Comparison of ENCODE assay signal across 10 cellular contexts in the genomic region with DNA sequence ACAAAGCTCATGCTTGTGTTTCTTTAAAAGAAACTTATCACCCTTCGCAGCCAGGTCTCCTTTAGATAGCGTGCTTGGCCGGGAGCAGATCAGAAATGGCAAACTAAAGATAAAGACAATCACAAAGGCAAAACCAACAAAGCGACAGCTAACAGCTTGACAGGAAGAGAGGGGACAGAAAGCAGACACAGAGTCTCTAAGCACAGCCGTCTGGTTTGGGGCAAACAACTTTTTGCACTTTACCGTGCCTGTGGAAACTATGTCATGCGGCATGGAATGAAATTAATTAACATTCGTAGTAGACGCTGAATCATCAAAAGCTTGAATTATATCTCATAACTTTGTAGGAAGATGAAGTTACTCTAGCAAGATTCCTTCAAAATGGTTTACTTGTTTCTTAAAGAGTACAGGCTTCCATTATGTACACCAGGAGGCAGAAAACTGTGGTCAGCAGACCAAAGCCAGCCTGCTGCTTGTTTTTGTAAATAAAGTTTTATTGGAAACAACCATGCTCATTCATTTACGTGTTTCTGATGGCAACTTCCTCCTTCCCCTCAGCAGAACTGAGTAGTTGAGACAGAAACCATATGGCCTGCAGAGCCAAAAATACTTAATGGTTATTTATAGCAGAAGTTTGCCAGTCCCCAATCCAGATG.
DNase-seq lines count a peak whose midpoint lies in the region; ATAC-seq and TF ChIP-seq lines count a peak whose summit lies in the region.
"Had no signal": no experiment of that assay in that cellular context is flagged by ENCODE, and none has a peak within 500 bp of the region (broad histone marks: within the 10 kb centered on the region; RNA-seq: fewer than 3 reads in every experiment).

No MANE protein-coding gene starts in this region.

- no peak for DNase-seq in activated CD4-positive, alpha-beta T cell treated with anti-CD3 and anti-CD28 coated beads for 36 hours
- DNase-seq in activated CD4-positive, alpha-beta T cell treated with anti-CD3 and anti-CD28 coated beads for 48 hours: no peak
- DNase-seq in NAMALWA (ENCODE audit: low spot score): peak; percentile 61
- no peak for DNase-seq in activated naive CD8-positive, alpha-beta T cell treated with anti-CD3 and anti-CD28 coated beads, Interleukin-2, amount 50 U/mL, for 24 hours
- DNase-seq in Peyer's patch: no peak
- no peak for DNase-seq in adrenal gland
- DNase-seq: effector memory CD8-positive, alpha-beta T cell; glutamatergic neuron had no signal

- H3K27me3 Mint-ChIP-seq in activated CD4-positive, alpha-beta T cell treated with anti-CD3 and anti-CD28 coated beads for 36 hours: peaks cover 15% of the 10 kb centered on the region
- H3K27me3 Mint-ChIP-seq in activated naive CD8-positive, alpha-beta T cell treated with anti-CD3 and anti-CD28 coated beads, Interleukin-2, amount 50 U/mL, for 24 hours: peaks cover 14% of the 10 kb centered on the region
- peaks cover 25% of the 10 kb centered on the region for H3K27me3 Mint-ChIP-seq in nephron (ENCODE audit: low read depth)

- H3K27me3 ChIP-seq in Peyer's patch (no peaks in the 10 kb centered on the region), adrenal gland (no peaks in the 10 kb centered on the region)

- no peak overlapping the region for H3K4me3 Mint-ChIP-seq in activated CD4-positive, alpha-beta T cell treated with anti-CD3 and anti-CD28 coated beads for 36 hours
- peak overlapping the region; percentile 19 for H3K4me3 Mint-ChIP-seq in activated naive CD8-positive, alpha-beta T cell treated with anti-CD3 and anti-CD28 coated beads, Interleukin-2, amount 50 U/mL, for 24 hours
- H3K4me3 Mint-ChIP-seq in nephron: no peak overlapping the region
- H3K4me3 Mint-ChIP-seq: effector memory CD8-positive, alpha-beta T cell had no signal

- WGBS in adrenal gland, 4 donors: 76 to 84% (median 78%) methylated on average over 10 of the region's 10 CpGs

- no peak overlapping the region for H3K27ac Mint-ChIP-seq in activated CD4-positive, alpha-beta T cell treated with anti-CD3 and anti-CD28 coated beads for 36 hours
- peak overlapping the region; percentile 48 for H3K27ac Mint-ChIP-seq in activated naive CD8-positive, alpha-beta T cell treated with anti-CD3 and anti-CD28 coated beads, Interleukin-2, amount 50 U/mL, for 24 hours
- peak overlapping the region in 2 of 3 experiments; percentile 4 to 31 for H3K27ac Mint-ChIP-seq in nephron
- H3K27ac Mint-ChIP-seq: effector memory CD8-positive, alpha-beta T cell had no signal

- H3K36me3 ChIP-seq in Peyer's patch: no peaks in the 10 kb centered on the region
- H3K36me3 ChIP-seq in adrenal gland (replicated peaks in 1 of 2): no peaks in the 10 kb centered on the region

- POLR2A ChIA-PET in activated CD4-positive, alpha-beta T cell treated with anti-CD3 and anti-CD28 coated beads for 36 hours (lab: Charles Lee): no interaction called here

- H3K9me3 Mint-ChIP-seq in activated CD4-positive, alpha-beta T cell treated with anti-CD3 and anti-CD28 coated beads for 36 hours (ENCODE audit: low read depth): peaks cover 2% of the 10 kb centered on the region
- no peaks in the 10 kb centered on the region for H3K9me3 Mint-ChIP-seq in activated naive CD8-positive, alpha-beta T cell treated with anti-CD3 and anti-CD28 coated beads, Interleukin-2, amount 50 U/mL, for 24 hours
- H3K9me3 Mint-ChIP-seq in nephron: peaks cover under 1% of the 10 kb centered on the region

- H3K27ac ChIP-seq in Peyer's patch (no peak overlapping the region), adrenal gland (no peak overlapping the region)

- no peaks in the 10 kb centered on the region for H3K9me3 ChIP-seq in Peyer's patch
- H3K9me3 ChIP-seq in adrenal gland (replicated peaks in 1 of 3): no peaks in the 10 kb centered on the region

- peaks cover 16% of the 10 kb centered on the region for H3K4me1 Mint-ChIP-seq in activated CD4-positive, alpha-beta T cell treated with anti-CD3 and anti-CD28 coated beads for 36 hours
- peaks cover 16% of the 10 kb centered on the region for H3K4me1 Mint-ChIP-seq in activated naive CD8-positive, alpha-beta T cell treated with anti-CD3 and anti-CD28 coated beads, Interleukin-2, amount 50 U/mL, for 24 hours
- peaks cover 10% of the 10 kb centered on the region for H3K4me1 Mint-ChIP-seq in nephron

- H3K4me3 ChIP-seq in Peyer's patch: no peak overlapping the region
- H3K4me3 ChIP-seq in adrenal gland: no peak overlapping the region

- no peak for TF ChIP-seq POLR2A in Peyer's patch (IDR thresholded peaks at IDR 0.05)
- TF ChIP-seq POLR2A in adrenal gland (IDR thresholded peaks at IDR 0.05): no peak

- TF ChIP-seq CTCF in nephron (IDR thresholded peaks at IDR 0.05; ENCODE audit: unreplicated experiment in 3 of 3) (no peak), Peyer's patch (IDR thresholded peaks at IDR 0.05) (no peak), adrenal gland (IDR thresholded peaks at IDR 0.05) (no peak)

- peak; percentile 60 for ATAC-seq in activated CD4-positive, alpha-beta T cell treated with anti-CD3 and anti-CD28 coated beads for 36 hours
- peak; percentile 30 for ATAC-seq in activated naive CD8-positive, alpha-beta T cell treated with anti-CD3 and anti-CD28 coated beads, Interleukin-2, amount 50 U/mL, for 24 hours
- ATAC-seq in GM19023 (IDR thresholded peaks at IDR 0.05; ENCODE audit: unreplicated experiment): no peak
- ATAC-seq: effector memory CD8-positive, alpha-beta T cell had no signal

- intact Hi-C loops in activated CD4-positive, alpha-beta T cell treated with anti-CD3 and anti-CD28 coated beads for 36 hours (cut with DNase I, micrococcal nuclease): loop anchor here in 1 of 2 experiments (10.0 kb wide), 1 partner anchor 183 kb away; a partner anchor contains a TSS
- intact Hi-C loops in adrenal gland (cut with DNase I): no loop called here

- H3K4me1 ChIP-seq in Peyer's patch: no peaks in the 10 kb centered on the region
- H3K4me1 ChIP-seq in adrenal gland (replicated peaks in 1 of 2): no peaks in the 10 kb centered on the region

- H3K36me3 Mint-ChIP-seq in activated CD4-positive, alpha-beta T cell treated with anti-CD3 and anti-CD28 coated beads for 36 hours (ENCODE audit: low read depth): no peaks in the 10 kb centered on the region
- H3K36me3 Mint-ChIP-seq in activated naive CD8-positive, alpha-beta T cell treated with anti-CD3 and anti-CD28 coated beads, Interleukin-2, amount 50 U/mL, for 24 hours (ENCODE audit: low read depth): no peaks in the 10 kb centered on the region
- H3K36me3 Mint-ChIP-seq in nephron (ENCODE audit: low read depth): peaks cover 5% of the 10 kb centered on the region

- CTCF ChIA-PET in activated CD4-positive, alpha-beta T cell treated with anti-CD3 and anti-CD28 coated beads for 36 hours (lab: Charles Lee): interaction anchor here (0.9 kb wide), 1 partner anchor 10 kb away, joined by 3 read pairs; no protein-coding TSS in a partner anchor
